ENCODE assay signal across 9 cellular contexts in the genomic region with DNA sequence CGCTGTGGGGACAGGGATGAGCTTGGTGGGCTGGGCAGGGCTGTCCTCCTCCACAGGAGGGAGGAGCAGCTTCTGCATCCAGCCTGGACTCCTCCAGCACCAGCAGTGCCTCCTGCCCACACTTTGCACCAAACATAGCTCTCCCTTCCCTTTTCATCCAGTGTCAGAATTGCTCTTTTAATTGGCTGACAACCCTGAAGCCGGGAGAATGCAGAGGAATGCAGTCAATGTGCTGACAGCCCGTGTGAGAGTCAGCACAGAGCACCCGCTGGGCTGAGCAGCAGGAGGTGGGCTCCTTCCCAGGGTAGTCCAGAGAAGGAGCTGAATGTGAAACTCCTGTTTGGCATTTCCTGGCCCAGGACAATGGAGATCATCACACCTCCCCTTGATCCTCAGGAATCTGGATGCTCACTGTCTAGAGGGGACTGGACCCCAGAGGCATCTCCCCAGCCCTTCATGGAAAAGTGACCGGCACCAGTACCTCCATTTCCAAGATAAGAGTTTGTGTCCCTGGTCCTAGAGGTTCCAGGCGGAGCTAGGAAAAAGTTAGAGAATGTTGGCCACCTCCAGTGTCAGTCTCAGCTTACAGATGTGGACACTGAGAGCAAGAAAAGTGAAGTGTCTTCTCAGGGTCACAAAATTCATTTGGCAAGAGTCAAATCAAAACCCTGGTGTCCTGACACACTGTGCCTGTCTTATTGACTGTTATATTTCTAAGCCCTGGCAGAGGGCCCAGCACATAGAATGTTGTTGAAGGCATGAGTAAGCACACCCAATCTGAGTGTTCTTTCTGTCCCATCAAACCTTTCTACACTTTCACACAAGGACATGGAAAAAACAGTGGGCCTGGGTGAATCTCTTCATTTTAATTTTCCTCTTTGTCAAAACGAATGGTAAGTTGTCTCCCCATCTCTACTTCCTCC.
DNase-seq lines count a peak whose midpoint lies in the region; ATAC-seq and TF ChIP-seq lines count a peak whose summit lies in the region.
"Had no signal": no experiment of that assay in that cellular context is flagged by ENCODE, and none has a peak within 500 bp of the region (broad histone marks: within the 10 kb centered on the region; RNA-seq: fewer than 3 reads in every experiment).

No MANE protein-coding gene starts in this region.

- peaks cover 21% of the 10 kb centered on the region for H3K4me1 Mint-ChIP-seq in brain

- ATAC-seq in HG03095 (IDR thresholded peaks at IDR 0.05; ENCODE audit: unreplicated experiment), result no peak

- H3K9me3 Mint-ChIP-seq in brain, result peaks cover 2 to 17% (median 9%) of the 10 kb centered on the region in 5 experiments

- TF ChIP-seq CTCF in brain (conservative IDR thresholded peaks at IDR 0.05), result no peak

- H3K27ac Mint-ChIP-seq in brain, result peak overlapping the region in 3 of 5 experiments; percentile 8 to 22 (median 17)
- H3K27ac Mint-ChIP-seq: activated naive CD8-positive, alpha-beta T cell treated with anti-CD3 and anti-CD28 coated beads, Interleukin-2, amount 10 ng/mL, durations not matched to agents 7 days and 5 days had no signal

- peak; percentile 22 for DNase-seq in stimulated activated CD4-positive, alpha-beta T cell treated with anti-CD3 and anti-CD28 coated beads, Interleukin-15, amount 100 ng/mL, for 24 hours
- no peak for DNase-seq in stimulated activated CD4-positive, alpha-beta T cell treated with anti-CD3 and anti-CD28 coated beads, Interleukin-2, amount 100 ng/mL, for 48 hours
- DNase-seq in iPS-NIHi11 (ENCODE audit: low spot score) (peak; percentile 73), NCI-H1105 treated with DMSO at 0.1 percent for 48 hours (lab: John Stamatoyannopoulos, UW) (no peak)
- DNase-seq in NK-92 treated with Interleukin-12 subunit alpha and Interleukin-12 subunit beta, amount 100 ng/mL, for 24 hours (lab: John Stamatoyannopoulos, UW), result no peak
- no peak for DNase-seq in activated CD4-positive, CD25-positive, alpha-beta regulatory T cell (lab: John Stamatoyannopoulos, UW)
- DNase-seq: activated naive CD8-positive, alpha-beta T cell treated with anti-CD3 and anti-CD28 coated beads, Interleukin-2, amount 10 ng/mL, durations not matched to agents 7 days and 5 days had no signal

- H3K4me3 Mint-ChIP-seq in brain, result peak overlapping the region in 1 of 5 experiments; percentile 17
- H3K4me3 Mint-ChIP-seq: activated naive CD8-positive, alpha-beta T cell treated with anti-CD3 and anti-CD28 coated beads, Interleukin-2, amount 10 ng/mL, durations not matched to agents 7 days and 5 days had no signal

- peaks cover 4% of the 10 kb centered on the region for H3K27me3 Mint-ChIP-seq in brain
- H3K27me3 Mint-ChIP-seq: activated naive CD8-positive, alpha-beta T cell treated with anti-CD3 and anti-CD28 coated beads, Interleukin-2, amount 10 ng/mL, durations not matched to agents 7 days and 5 days had no signal

- no peaks in the 10 kb centered on the region for H3K36me3 Mint-ChIP-seq in brain

Comparison
In these comparisons a context has a peak if more than half of its experiments do, and no peak if none do; other contexts are left out.
1. DNase-seq: peak in stimulated activated CD4-positive, alpha-beta T cell treated with anti-CD3 and anti-CD28 coated beads, Interleukin-15, amount 100 ng/mL, for 24 hours (single experiment) and iPS-NIHi11 (single experiment); none in stimulated activated CD4-positive, alpha-beta T cell treated with anti-CD3 and anti-CD28 coated beads, Interleukin-2, amount 100 ng/mL, for 48 hours (0 of 2), NK-92 treated with Interleukin-12 subunit alpha and Interleukin-12 subunit beta, amount 100 ng/mL, for 24 hours (single experiment), activated CD4-positive, CD25-positive, alpha-beta regulatory T cell (0 of 4) and NCI-H1105 treated with DMSO at 0.1 percent for 48 hours (single experiment).